In the genomic region with DNA sequence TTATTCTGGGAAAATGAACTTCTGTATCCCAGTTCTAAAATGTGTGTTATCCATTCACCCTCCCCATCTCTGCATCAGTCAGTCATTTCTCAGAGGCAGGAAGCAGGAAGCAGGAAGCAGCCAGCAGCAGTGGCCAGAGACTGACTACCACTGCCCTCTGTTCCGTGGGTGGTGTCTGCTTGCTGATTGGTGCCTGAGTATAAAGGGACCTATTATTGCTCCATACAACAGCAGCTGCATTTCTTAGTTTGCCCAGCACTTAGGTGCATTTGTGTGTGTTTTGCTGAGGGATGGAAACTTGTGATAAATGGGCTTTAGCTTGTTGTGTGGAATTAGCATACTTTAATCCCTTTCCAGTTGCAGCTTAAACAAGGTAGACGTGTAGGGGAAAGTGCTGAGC, we compare ENCODE assay signal across 11 cellular contexts.
DNase-seq lines count a peak whose midpoint lies in the region; ATAC-seq and TF ChIP-seq lines count a peak whose summit lies in the region.
"Had no signal": no experiment of that assay in that cellular context is flagged by ENCODE, and none has a peak within 500 bp of the region (broad histone marks: within the 10 kb centered on the region; RNA-seq: fewer than 3 reads in every experiment).

No MANE protein-coding gene starts in this region.

- H3K4me1 ChIP-seq in GM23338 (ENCODE audit: insufficient read depth), result peaks cover 7% of the 10 kb centered on the region; the same call in 1 of the 2 replicates
- H3K4me1 ChIP-seq: heart left ventricle had no signal

- no peaks in the 10 kb centered on the region for H4K20me1 ChIP-seq in GM23338 (replicated peaks; ENCODE audit: insufficient read depth)

- DNase-seq in GM23338 (ENCODE audit: low spot score) (no peak), RKO (ENCODE audit: low spot score) (peak; percentile 51), fibroblast of pulmonary artery (ENCODE audit: low read depth) (peak; percentile 46), posterior cingulate gyrus (peak; percentile 35 to 95 (median 62)), NCI-H2107 (lab: John Stamatoyannopoulos, UW) (no peak)
- no peak for DNase-seq in activated CD4-positive, alpha-beta T cell treated with anti-CD3 and anti-CD28 coated beads for 48 hours
- DNase-seq: activated naive CD4-positive, alpha-beta T cell treated with anti-CD3 and anti-CD28 coated beads, Interleukin-2, amount 10 ng/mL, durations not matched to agents 7 days and 5 days; heart left ventricle; NCI-H1694 treated with DMSO at 0.1 percent for 48 hours had no signal

- ATAC-seq in GM23338 (peak; percentile 54), GM18861 (IDR thresholded peaks at IDR 0.05; ENCODE audit: unreplicated experiment) (no peak)

- H3F3A ChIP-seq in GM23338 (replicated peaks; ENCODE audit: low read depth), result no peaks in the 10 kb centered on the region

- H3K4me3 Mint-ChIP-seq in GM23338, result no peak overlapping the region
- H3K4me3 Mint-ChIP-seq: activated naive CD4-positive, alpha-beta T cell treated with anti-CD3 and anti-CD28 coated beads, Interleukin-2, amount 10 ng/mL, durations not matched to agents 7 days and 5 days; T-helper 2 cell treated with Interferon-gamma antibody and Interleukin-4, amounts not matched to agents 5 μg/mL and 100 μg/mL, for 36 hours had no signal

- no peaks in the 10 kb centered on the region for H3K9me2 ChIP-seq in GM23338 (ENCODE audit: insufficient read depth)

- no peak overlapping the region for H3K4me2 ChIP-seq in GM23338

- H3K27me3 ChIP-seq in GM23338 (ENCODE audit: insufficient read depth), result no peaks in the 10 kb centered on the region

- no peak overlapping the region for H3K27ac Mint-ChIP-seq in GM23338
- H3K27ac Mint-ChIP-seq: activated naive CD4-positive, alpha-beta T cell treated with anti-CD3 and anti-CD28 coated beads, Interleukin-2, amount 10 ng/mL, durations not matched to agents 7 days and 5 days; T-helper 2 cell treated with Interferon-gamma antibody and Interleukin-4, amounts not matched to agents 5 μg/mL and 100 μg/mL, for 36 hours had no signal

- H2AFZ ChIP-seq in GM23338, result no peak overlapping the region

- H3K36me3 ChIP-seq in GM23338 (ENCODE audit: insufficient read depth), result no peaks in the 10 kb centered on the region
- H3K36me3 ChIP-seq: heart left ventricle had no signal

- H3K36me3 Mint-ChIP-seq in GM23338 (ENCODE audit: low read depth), result no peaks in the 10 kb centered on the region
- H3K36me3 Mint-ChIP-seq: activated naive CD4-positive, alpha-beta T cell treated with anti-CD3 and anti-CD28 coated beads, Interleukin-2, amount 10 ng/mL, durations not matched to agents 7 days and 5 days had no signal

- no peak overlapping the region for H3K4me3 ChIP-seq in GM23338
- H3K4me3 ChIP-seq in fibroblast of pulmonary artery (replicated peaks; ENCODE audit: low read depth, low read length), result no peak overlapping the region
- H3K4me3 ChIP-seq: heart left ventricle had no signal

- H3K9me3 Mint-ChIP-seq in GM23338, result no peaks in the 10 kb centered on the region
- H3K9me3 Mint-ChIP-seq: T-helper 2 cell treated with Interferon-gamma antibody and Interleukin-4, amounts not matched to agents 5 μg/mL and 100 μg/mL, for 36 hours had no signal

- TF ChIP-seq CTCF in GM23338 (conservative IDR thresholded peaks at IDR 0.05; ENCODE audit: low read depth in 2 of 2) (no peak), fibroblast of pulmonary artery (IDR thresholded peaks at IDR 0.05; ENCODE audit: low read length, missing control alignments) (no peak)

- H3K27ac ChIP-seq in GM23338 (ENCODE audit: low read depth), result no peak overlapping the region
- H3K27ac ChIP-seq: heart left ventricle had no signal

- peaks cover 9% of the 10 kb centered on the region for H3K4me1 Mint-ChIP-seq in GM23338
- H3K4me1 Mint-ChIP-seq: activated naive CD4-positive, alpha-beta T cell treated with anti-CD3 and anti-CD28 coated beads, Interleukin-2, amount 10 ng/mL, durations not matched to agents 7 days and 5 days had no signal

- intact Hi-C loops in posterior cingulate gyrus (cut with DNase I), result no loop called here

- no peaks in the 10 kb centered on the region for H3K27me3 Mint-ChIP-seq in GM23338 (ENCODE audit: insufficient read depth, low read depth, poor library complexity)
- H3K27me3 Mint-ChIP-seq: activated naive CD4-positive, alpha-beta T cell treated with anti-CD3 and anti-CD28 coated beads, Interleukin-2, amount 10 ng/mL, durations not matched to agents 7 days and 5 days had no signal

- no peaks in the 10 kb centered on the region for H3K79me2 ChIP-seq in GM23338 (replicated peaks; ENCODE audit: insufficient read depth)

TF ChIP-seq in GM23338, 12 proteins besides CTCF, POLR2A, EP300 and RAD21:
- TF ChIP-seq, protein P1, sequence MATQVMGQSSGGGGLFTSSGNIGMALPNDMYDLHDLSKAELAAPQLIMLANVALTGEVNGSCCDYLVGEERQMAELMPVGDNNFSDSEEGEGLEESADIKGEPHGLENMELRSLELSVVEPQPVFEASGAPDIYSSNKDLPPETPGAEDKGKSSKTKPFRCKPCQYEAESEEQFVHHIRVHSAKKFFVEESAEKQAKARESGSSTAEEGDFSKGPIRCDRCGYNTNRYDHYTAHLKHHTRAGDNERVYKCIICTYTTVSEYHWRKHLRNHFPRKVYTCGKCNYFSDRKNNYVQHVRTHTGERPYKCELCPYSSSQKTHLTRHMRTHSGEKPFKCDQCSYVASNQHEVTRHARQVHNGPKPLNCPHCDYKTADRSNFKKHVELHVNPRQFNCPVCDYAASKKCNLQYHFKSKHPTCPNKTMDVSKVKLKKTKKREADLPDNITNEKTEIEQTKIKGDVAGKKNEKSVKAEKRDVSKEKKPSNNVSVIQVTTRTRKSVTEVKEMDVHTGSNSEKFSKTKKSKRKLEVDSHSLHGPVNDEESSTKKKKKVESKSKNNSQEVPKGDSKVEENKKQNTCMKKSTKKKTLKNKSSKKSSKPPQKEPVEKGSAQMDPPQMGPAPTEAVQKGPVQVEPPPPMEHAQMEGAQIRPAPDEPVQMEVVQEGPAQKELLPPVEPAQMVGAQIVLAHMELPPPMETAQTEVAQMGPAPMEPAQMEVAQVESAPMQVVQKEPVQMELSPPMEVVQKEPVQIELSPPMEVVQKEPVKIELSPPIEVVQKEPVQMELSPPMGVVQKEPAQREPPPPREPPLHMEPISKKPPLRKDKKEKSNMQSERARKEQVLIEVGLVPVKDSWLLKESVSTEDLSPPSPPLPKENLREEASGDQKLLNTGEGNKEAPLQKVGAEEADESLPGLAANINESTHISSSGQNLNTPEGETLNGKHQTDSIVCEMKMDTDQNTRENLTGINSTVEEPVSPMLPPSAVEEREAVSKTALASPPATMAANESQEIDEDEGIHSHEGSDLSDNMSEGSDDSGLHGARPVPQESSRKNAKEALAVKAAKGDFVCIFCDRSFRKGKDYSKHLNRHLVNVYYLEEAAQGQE (IDR thresholded peaks at IDR 0.05; ENCODE audit: unreplicated experiment), result no peak
- TF ChIP-seq ZNF114 (CRISPR knock-in tag; IDR thresholded peaks at IDR 0.05), result no peak
- no peak for TF ChIP-seq POLR2AphosphoS5 (IDR thresholded peaks at IDR 0.05; ENCODE audit: low read depth)
- no peak for TF ChIP-seq EZH2phosphoT487 (IDR thresholded peaks at IDR 0.05; ENCODE audit: unreplicated experiment)

Comparison
In these comparisons a context has a peak if more than half of its experiments do, and no peak if none do; other contexts are left out.
1. DNase-seq: peak in RKO (single experiment), fibroblast of pulmonary artery (single experiment) and posterior cingulate gyrus (10 of 10); none in GM23338 (single experiment), activated CD4-positive, alpha-beta T cell treated with anti-CD3 and anti-CD28 coated beads for 48 hours (single experiment) and NCI-H2107 (single experiment).